In genomic region chr5:95760291-95761191, GRCh38 we compare ENCODE assay signal across 8 cellular contexts. TPM values are rescaled to one million over a fixed set of nuclear protein-coding genes. Genes with fewer than 3 reads are reported as not detected.
DNase-seq lines count a peak whose midpoint lies in the region; ATAC-seq and TF ChIP-seq lines count a peak whose summit lies in the region.

No MANE protein-coding gene starts in this region.

- POLR2A ChIA-PET in MCF 10A (lab: Yijun Ruan, JAX) = interaction anchor here (0.9 kb wide), 1 partner anchor 13 kb away, joined by 3 read pairs; no protein-coding TSS in a partner anchor

- H3K4me1 Mint-ChIP-seq in activated T-cell treated with anti-CD3 and anti-CD28 coated beads, Interleukin-2, amount 50 U/mL, for 24 hours (ENCODE audit: low read depth) = peaks cover 36% of the 10 kb centered on the region
- H3K4me1 Mint-ChIP-seq in MCF 10A (ENCODE audit: insufficient read depth, unreplicated experiment) = peaks cover 6% of the 10 kb centered on the region

- peak; percentile 89 for ATAC-seq in HG02623 (IDR thresholded peaks at IDR 0.05; ENCODE audit: unreplicated experiment)

- peak overlapping the region; percentile 66 for H3K4me3 Mint-ChIP-seq in activated T-cell treated with anti-CD3 and anti-CD28 coated beads, Interleukin-2, amount 50 U/mL, for 24 hours
- peak overlapping the region; percentile 43 for H3K4me3 Mint-ChIP-seq in MCF 10A (ENCODE audit: unreplicated experiment)

- no TSS peak for BruUV-seq in MCF 10A (replicated peaks; lab: Mats Ljungman, UMichigan)

- H3K27me3 Mint-ChIP-seq in activated T-cell treated with anti-CD3 and anti-CD28 coated beads, Interleukin-2, amount 50 U/mL, for 24 hours = no peaks in the 10 kb centered on the region
- H3K27me3 Mint-ChIP-seq in MCF 10A (ENCODE audit: insufficient read depth, unreplicated experiment) = no peaks in the 10 kb centered on the region

- no peak for DNase-seq in activated T-cell treated with anti-CD3 and anti-CD28 coated beads, Interleukin-2, amount 50 U/mL, for 24 hours
- DNase-seq in activated T-cell treated with anti-CD3 and anti-CD28 coated beads for 4 hours (no peak), NCI-H460 (ENCODE audit: extremely low read depth, low read depth) (peak; percentile 98), MCF 10A (ENCODE audit: unreplicated experiment) (peak; percentile 50), NK-92 (lab: John Stamatoyannopoulos, UW; ENCODE audit: unreplicated experiment) (no peak), HK-2 (ENCODE audit: unreplicated experiment) (no peak)

- no peaks in the 10 kb centered on the region for H3K36me3 Mint-ChIP-seq in activated T-cell treated with anti-CD3 and anti-CD28 coated beads, Interleukin-2, amount 50 U/mL, for 24 hours (ENCODE audit: low read depth)
- H3K36me3 Mint-ChIP-seq in MCF 10A (ENCODE audit: insufficient read depth, unreplicated experiment) = no peaks in the 10 kb centered on the region

- H3K4me3 ChIP-seq in mesodermal cell (ENCODE audit: extremely low read depth, insufficient read depth, low read length, poor library complexity, severe bottlenecking) = no peak overlapping the region

- CTCF ChIA-PET in MCF 10A (lab: Yijun Ruan, JAX) = interaction anchor here (1.1 to 1.9 kb wide), 2 partner anchors 20 to 21 kb away, joined by 3 to 7 read pairs; no protein-coding TSS in a partner anchor

- no peaks in the 10 kb centered on the region for H3K9me3 ChIP-seq in mesodermal cell (ENCODE audit: control insufficient read depth, low read length)

- H3K27ac Mint-ChIP-seq in activated T-cell treated with anti-CD3 and anti-CD28 coated beads, Interleukin-2, amount 50 U/mL, for 24 hours = peak overlapping the region; percentile 84
- peak overlapping the region; percentile 70 for H3K27ac Mint-ChIP-seq in MCF 10A (ENCODE audit: low read depth, unreplicated experiment)

- peak overlapping the region; percentile 57 for H3K27ac ChIP-seq in mesodermal cell (ENCODE audit: low read depth, low read length, severe bottlenecking)

- peaks cover 37% of the 10 kb centered on the region for H3K4me1 ChIP-seq in mesodermal cell (ENCODE audit: control insufficient read depth, insufficient read depth, low read length, poor library complexity, severe bottlenecking)

- intact Hi-C loops in MCF 10A (cut with micrococcal nuclease) = no loop called here

- H3K36me3 ChIP-seq in mesodermal cell (ENCODE audit: control insufficient read depth, insufficient read depth, low read length) = peaks cover 60% of the 10 kb centered on the region

- TF ChIP-seq CTCF in MCF 10A (IDR thresholded peaks at IDR 0.05; ENCODE audit: unreplicated experiment) = no peak

- H3K9me3 Mint-ChIP-seq in activated T-cell treated with anti-CD3 and anti-CD28 coated beads, Interleukin-2, amount 50 U/mL, for 24 hours = no peaks in the 10 kb centered on the region
- H3K9me3 Mint-ChIP-seq in MCF 10A (ENCODE audit: unreplicated experiment) = no peaks in the 10 kb centered on the region

- 100% methylated on average over 3 of the region's 3 CpGs; no CpG with 5 or more reads in 1 of the 2 experiments for WGBS in mesodermal cell (ENCODE audit: insufficient coverage in 2 of 2), 2 experiments

RNA-seq across cellular contexts. Expression of gene RHOBTB3, which starts 29.4 kb away (rescaled TPM):
- total RNA-seq in NCI-H460 (2014; rRNA removed; shearing (Covaris generic)) = 148 and 149 TPM in 2 replicates
- 83.1 and 99.6 TPM in 2 replicates for polyA plus RNA-seq in NCI-H460 (2014; cell fraction: nucleus; rRNA removed)
- total RNA-seq in MCF 10A (2022) = 3.4 and 3.8 TPM in 2 replicates
- 159 TPM for polyA plus RNA-seq in mesodermal cell (2013, experiment 1 of 2)
- polyA plus RNA-seq in mesodermal cell (2013, experiment 2 of 2) = 171 TPM

Comparison
In these comparisons a context has a peak if more than half of its experiments do, and no peak if none do; other contexts are left out.
1. DNase-seq: peak in NCI-H460 (single experiment) and MCF 10A (single experiment); none in activated T-cell treated with anti-CD3 and anti-CD28 coated beads, Interleukin-2, amount 50 U/mL, for 24 hours (single experiment), activated T-cell treated with anti-CD3 and anti-CD28 coated beads for 4 hours (single experiment), NK-92 (single experiment) and HK-2 (single experiment).
2. RNA of gene RHOBTB3, which starts 29.4 kb away (total RNA-seq): 148 to 149 TPM in NCI-H460; 3.4 to 3.8 TPM in MCF 10A; every median in the first group is over 10 times any median in the second.